In the genomic region with DNA sequence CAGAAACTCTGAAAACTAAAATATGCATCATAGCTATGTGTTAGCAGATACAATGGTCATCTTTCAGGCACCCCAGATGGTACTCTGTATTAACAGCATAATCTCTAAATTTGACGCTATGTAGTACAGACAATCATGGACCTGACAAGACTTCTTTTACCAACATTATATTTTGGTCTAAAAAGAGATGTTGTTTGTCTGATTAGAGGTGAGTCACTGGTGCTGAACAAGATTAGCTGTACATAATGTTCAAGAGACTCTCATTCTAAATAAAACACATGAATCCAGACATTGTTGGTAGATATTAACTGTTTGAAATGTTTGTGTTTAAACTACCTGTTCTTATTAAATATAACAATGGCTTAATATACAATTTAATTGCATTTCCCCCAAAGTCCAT, we compare ENCODE assay signal across 2 cellular contexts.
TF ChIP-seq lines count a peak whose summit lies in the region.

No MANE protein-coding gene starts in this region.

TF ChIP-seq in IMR-90, 13 proteins besides CTCF, POLR2A, EP300 and RAD21:
- no peak for TF ChIP-seq ELK1 (IDR thresholded peaks at IDR 0.05; ENCODE audit: borderline replicate concordance, low read depth, low read length)
- no peak for TF ChIP-seq RCOR1 (IDR thresholded peaks at IDR 0.05; ENCODE audit: insufficient replicate concordance, low read length)
- no peak for TF ChIP-seq SMC3 (IDR thresholded peaks at IDR 0.05; ENCODE audit: low read depth, low read length)
- TF ChIP-seq MAZ (IDR thresholded peaks at IDR 0.05; ENCODE audit: borderline replicate concordance, low read depth, low read length) = no peak
- TF ChIP-seq MXI1 (IDR thresholded peaks at IDR 0.05; ENCODE audit: borderline replicate concordance, low read depth, low read length) = no peak
- no peak for TF ChIP-seq RFX5 (IDR thresholded peaks at IDR 0.05; ENCODE audit: low read depth, low read length)
- TF ChIP-seq MAFK (IDR thresholded peaks at IDR 0.05; ENCODE audit: low read depth, low read length) = no peak
- TF ChIP-seq CEBPB (IDR thresholded peaks at IDR 0.05; ENCODE audit: low read depth, low read length) = no peak
- no peak for TF ChIP-seq FOS (IDR thresholded peaks at IDR 0.05; ENCODE audit: low read depth, low read length)
- no peak for TF ChIP-seq CHD1 (IDR thresholded peaks at IDR 0.05; ENCODE audit: low read depth, low read length)
- TF ChIP-seq, protein P1, sequence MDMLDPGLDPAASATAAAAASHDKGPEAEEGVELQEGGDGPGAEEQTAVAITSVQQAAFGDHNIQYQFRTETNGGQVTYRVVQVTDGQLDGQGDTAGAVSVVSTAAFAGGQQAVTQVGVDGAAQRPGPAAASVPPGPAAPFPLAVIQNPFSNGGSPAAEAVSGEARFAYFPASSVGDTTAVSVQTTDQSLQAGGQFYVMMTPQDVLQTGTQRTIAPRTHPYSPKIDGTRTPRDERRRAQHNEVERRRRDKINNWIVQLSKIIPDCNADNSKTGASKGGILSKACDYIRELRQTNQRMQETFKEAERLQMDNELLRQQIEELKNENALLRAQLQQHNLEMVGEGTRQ (IDR thresholded peaks at IDR 0.05; ENCODE audit: low read depth, low read length) = no peak
- no peak for TF ChIP-seq BHLHE40 (IDR thresholded peaks at IDR 0.05; ENCODE audit: low read depth, low read length)
- no peak for TF ChIP-seq NFE2L2 (IDR thresholded peaks at IDR 0.05; ENCODE audit: low read depth, low read length)
TF ChIP-seq in IMR-90: peak in this region for 0.

TF ChIP-seq in endothelial cell of umbilical vein, 7 proteins besides CTCF, POLR2A, EP300 and RAD21:
- peak; percentile 84 for TF ChIP-seq FOS (IDR thresholded peaks at IDR 0.05; ENCODE audit: borderline replicate concordance, insufficient read depth, low read length)
- no peak for TF ChIP-seq MAX (IDR thresholded peaks at IDR 0.05; ENCODE audit: insufficient read depth, insufficient read length)
- TF ChIP-seq JUN (IDR thresholded peaks at IDR 0.05; ENCODE audit: borderline replicate concordance, insufficient read depth, insufficient read length, low read depth) = peak; percentile 7
